Comparison of ENCODE assay signal across 13 cellular contexts in genomic region chr6:26118999-26119398, GRCh38. TPM values are rescaled to one million over a fixed set of nuclear protein-coding genes. Genes with fewer than 3 reads are reported as not detected.
A peak's percentile ranks its signal among the peaks of the same experiment; 100 is the strongest.
DNase-seq lines count a peak whose midpoint lies in the region; ATAC-seq and TF ChIP-seq lines count a peak whose summit lies in the region.
"Had no signal": no experiment of that assay in that cellular context is flagged by ENCODE, and none has a peak within 500 bp of the region (broad histone marks: within the 10 kb centered on the region; RNA-seq: fewer than 3 reads in every experiment).

No MANE protein-coding gene starts in this region.

- no peak overlapping the region for H4K8ac ChIP-seq in neuronal stem cell (ENCODE audit: low read depth, low read length)

- H4K91ac ChIP-seq in neuronal stem cell (ENCODE audit: low read depth, low read length, poor library complexity): no peak overlapping the region

- H3K9ac ChIP-seq in neuronal stem cell (ENCODE audit: low read depth, low read length, poor library complexity): no peak overlapping the region

- H3K27ac ChIP-seq in layer of hippocampus (ENCODE audit: low read depth, low read length) (peak overlapping the region; percentile 48), neuronal stem cell (replicated peaks; ENCODE audit: low read length) (no peak overlapping the region)

- H3K4me3 ChIP-seq in neuronal stem cell (ENCODE audit: low read length in 2 of 2): no peak overlapping the region

- peaks cover 31% of the 10 kb centered on the region for H3K36me3 Mint-ChIP-seq in Calu3 (ENCODE audit: insufficient read depth, unreplicated experiment)
- H3K36me3 Mint-ChIP-seq in activated T-cell treated with anti-CD3 and anti-CD28 coated beads, Interleukin-2, amount 50 U/mL, for 24 hours (ENCODE audit: low read depth): peaks cover 6% of the 10 kb centered on the region

- no peaks in the 10 kb centered on the region for H3K27me3 ChIP-seq in layer of hippocampus (ENCODE audit: control insufficient read depth, insufficient read depth, low read length)
- no peaks in the 10 kb centered on the region for H3K27me3 ChIP-seq in neuronal stem cell (ENCODE audit: control insufficient read depth in 3 of 3, insufficient read depth in 3 of 3, low read depth in 1 of 3, low read length in 3 of 3)

- peaks cover 3 to 4% of the 10 kb centered on the region in 2 donors for H3K4me1 ChIP-seq in neuronal stem cell (ENCODE audit: control insufficient read depth in 2 of 2, insufficient read depth in 1 of 2, low read depth in 1 of 2, low read length in 2 of 2)

- no peak overlapping the region for H3K4me2 ChIP-seq in neuronal stem cell (ENCODE audit: insufficient read depth, low read length, poor library complexity, severe bottlenecking)

- H3K18ac ChIP-seq in neuronal stem cell (ENCODE audit: low read length): no peak overlapping the region

- no peaks in the 10 kb centered on the region for H3K9me3 ChIP-seq in neuronal stem cell (replicated peaks in 1 of 2; ENCODE audit: control insufficient read depth in 2 of 2, insufficient read depth in 1 of 2, low read depth in 1 of 2, low read length in 2 of 2)

- peaks cover 9% of the 10 kb centered on the region for H3K27me3 Mint-ChIP-seq in Calu3 (ENCODE audit: unreplicated experiment)
- H3K27me3 Mint-ChIP-seq in activated T-cell treated with anti-CD3 and anti-CD28 coated beads, Interleukin-2, amount 50 U/mL, for 24 hours: no peaks in the 10 kb centered on the region

- no peak overlapping the region for H2BK120ac ChIP-seq in neuronal stem cell (ENCODE audit: low read depth, low read length)

- no peak overlapping the region for H2BK12ac ChIP-seq in neuronal stem cell (ENCODE audit: low read length)

- no peaks in the 10 kb centered on the region for H3K9me3 Mint-ChIP-seq in Calu3 (ENCODE audit: low read depth, unreplicated experiment)
- H3K9me3 Mint-ChIP-seq in activated T-cell treated with anti-CD3 and anti-CD28 coated beads, Interleukin-2, amount 50 U/mL, for 24 hours: no peaks in the 10 kb centered on the region
- H3K9me3 Mint-ChIP-seq: CD8-positive, alpha-beta T cell; T-helper 1 cell treated with Interleukin-12 subunit alpha and Interleukin-12 subunit beta and Interleukin-4 antibody, amounts not matched to agents 30 μg/mL and 1 μg/mL, for 36 hours had no signal

- H3K4me3 Mint-ChIP-seq in Calu3 (ENCODE audit: low read depth, unreplicated experiment): no peak overlapping the region
- no peak overlapping the region for H3K4me3 Mint-ChIP-seq in activated T-cell treated with anti-CD3 and anti-CD28 coated beads, Interleukin-2, amount 50 U/mL, for 24 hours
- H3K4me3 Mint-ChIP-seq: CD8-positive, alpha-beta T cell; T-helper 1 cell treated with Interleukin-12 subunit alpha and Interleukin-12 subunit beta and Interleukin-4 antibody, amounts not matched to agents 30 μg/mL and 1 μg/mL, for 36 hours had no signal

- intact Hi-C loops in Calu3 (cut with micrococcal nuclease; ENCODE audit: unreplicated experiment): no loop called here

- no peak overlapping the region for H2BK15ac ChIP-seq in neuronal stem cell (ENCODE audit: low read length)

- DNase-seq in Calu3 (peak; percentile 81), NCI-H1048 (lab: John Stamatoyannopoulos, UW) (peak; percentile 51), SW480 (ENCODE audit: low spot score) (peak; percentile 81), neuronal stem cell (ENCODE audit: low spot score) (no peak), epidermal melanocyte (ENCODE audit: insufficient read length, low spot score) (no peak)
- DNase-seq in activated T-cell treated with anti-CD3 and anti-CD28 coated beads, Interleukin-2, amount 50 U/mL, for 24 hours: no peak
- DNase-seq: activated CD8-positive, alpha-beta memory T cell treated with anti-CD3 and anti-CD28 coated beads for 24 hours; CD8-positive, alpha-beta T cell; kidney; NCI-H524 treated with DMSO at 0.1 percent for 48 hours had no signal

- no peak overlapping the region for H3K4ac ChIP-seq in neuronal stem cell (ENCODE audit: low read length)

- H2AK5ac ChIP-seq in neuronal stem cell (ENCODE audit: low read depth, low read length): no peak overlapping the region

- CTCF ChIA-PET in Calu3 (lab: Charles Lee): interaction anchor here (0.6 to 1.6 kb wide), 4 partner anchors 10 to 96 kb away, joined by 3 to 10 read pairs (median 7); a partner anchor contains a TSS

- H3K23ac ChIP-seq in neuronal stem cell (ENCODE audit: low read depth, low read length, poor library complexity): no peak overlapping the region

- peak overlapping the region; percentile 91 for H3K27ac Mint-ChIP-seq in Calu3 (ENCODE audit: unreplicated experiment)
- no peak overlapping the region for H3K27ac Mint-ChIP-seq in activated T-cell treated with anti-CD3 and anti-CD28 coated beads, Interleukin-2, amount 50 U/mL, for 24 hours
- H3K27ac Mint-ChIP-seq: CD8-positive, alpha-beta T cell; T-helper 1 cell treated with Interleukin-12 subunit alpha and Interleukin-12 subunit beta and Interleukin-4 antibody, amounts not matched to agents 30 μg/mL and 1 μg/mL, for 36 hours had no signal

- H3K79me1 ChIP-seq in neuronal stem cell (ENCODE audit: low read depth, low read length): no peaks in the 10 kb centered on the region

- ATAC-seq in GM19035 (IDR thresholded peaks at IDR 0.05; ENCODE audit: unreplicated experiment): no peak
- ATAC-seq: CD8-positive, alpha-beta T cell had no signal

- H3K4me1 Mint-ChIP-seq in Calu3 (ENCODE audit: low read depth, unreplicated experiment): peaks cover 20% of the 10 kb centered on the region
- H3K4me1 Mint-ChIP-seq in activated T-cell treated with anti-CD3 and anti-CD28 coated beads, Interleukin-2, amount 50 U/mL, for 24 hours (ENCODE audit: low read depth): peaks cover 35% of the 10 kb centered on the region

- H3K36me3 ChIP-seq in neuronal stem cell (replicated peaks in 1 of 2; ENCODE audit: control insufficient read depth in 2 of 2, insufficient read depth in 2 of 2, low read length in 2 of 2): no peaks in the 10 kb centered on the region

- BruUV-seq in Calu3 (replicated peaks; lab: Mats Ljungman, UMichigan): no TSS peak

- no peak for TF ChIP-seq CTCF in Calu3 (IDR thresholded peaks at IDR 0.05; ENCODE audit: unreplicated experiment)

- H3K14ac ChIP-seq in neuronal stem cell (ENCODE audit: low read length): no peak overlapping the region

- H2BK5ac ChIP-seq in neuronal stem cell (ENCODE audit: low read length): no peak overlapping the region

- WGBS in neuronal stem cell (ENCODE audit: extremely low coverage in 2 of 2, insufficient read length in 2 of 2, insufficient replicate concordance in 1 of 2), 2 donors: no CpG with 5 or more reads among the region's 7 CpGs

- H2AFZ ChIP-seq in neuronal stem cell (ENCODE audit: low read length): no peak overlapping the region

RNA-seq across cellular contexts. Expression of gene HFE, which starts 31.8 kb away (rescaled TPM):
- 24.9 and 27.1 TPM in 2 replicates for total RNA-seq in Calu3 (2022)
- 0.54 TPM for polyA plus RNA-seq in neuronal stem cell (2013, experiment 1 of 2)
- 0.35 TPM for polyA plus RNA-seq in neuronal stem cell (2013, experiment 2 of 2)

Comparison
In these comparisons a context has a peak if more than half of its experiments do, and no peak if none do; other contexts are left out.
1. DNase-seq: peak in Calu3 (single experiment), NCI-H1048 (single experiment) and SW480 (single experiment); none in neuronal stem cell (single experiment), activated T-cell treated with anti-CD3 and anti-CD28 coated beads, Interleukin-2, amount 50 U/mL, for 24 hours (single experiment) and epidermal melanocyte (single experiment).